In genomic region chr21:35206141-35207125, GRCh38 we compare ENCODE assay signal across 8 cellular contexts.
DNase-seq lines count a peak whose midpoint lies in the region; ATAC-seq, FAIRE-seq and TF ChIP-seq lines count a peak whose summit lies in the region.

No MANE protein-coding gene starts in this region.

- H2AFZ ChIP-seq in IMR-90 (replicated peaks; ENCODE audit: low read length, poor library complexity), result peak overlapping the region; percentile 83

- H2AK5ac ChIP-seq in IMR-90 (ENCODE audit: low read depth, low read length), result peak overlapping the region; percentile 99

- no peaks in the 10 kb centered on the region for H3K36me3 ChIP-seq in IMR-90 (ENCODE audit: control insufficient read depth, insufficient read depth, low read length)

- H3K9ac ChIP-seq in IMR-90 (ENCODE audit: low read depth, low read length), result peak overlapping the region; percentile 50

- peak overlapping the region; percentile 97; the same call in 2 of the 3 replicates for H2BK15ac ChIP-seq in IMR-90 (ENCODE audit: low read depth, low read length)

- TF ChIP-seq RAD21 in IMR-90 (IDR thresholded peaks at IDR 0.05; ENCODE audit: low read length), result no peak

- 50% methylated on average over 2 of the region's 11 CpGs; no CpG with 5 or more reads in 1 of the 2 experiments for WGBS in IMR-90 (ENCODE audit: extremely low coverage in 2 of 2, insufficient read length in 1 of 2), 2 experiments

- H3K4ac ChIP-seq in IMR-90 (ENCODE audit: low read depth, low read length), result peak overlapping the region; percentile 94

- peak overlapping the region in 1 of 5 experiments; percentile 22 for H3K4me3 Mint-ChIP-seq in brain
- peak overlapping the region in 9 of 10 donors; percentile 19 to 92 (median 87) for H3K4me3 Mint-ChIP-seq in naive thymus-derived CD8-positive, alpha-beta T cell

- peaks cover 20% of the 10 kb centered on the region for H3K9me1 ChIP-seq in IMR-90 (ENCODE audit: insufficient read depth, low read length)

- H3K56ac ChIP-seq in IMR-90 (ENCODE audit: extremely low read depth, insufficient read depth, low read length), result peak overlapping the region; percentile 94; the same call in 1 of the 2 replicates

- FAIRE-seq in HTR-8/SVneo (lab: Jason Lieb, UNC), result no peak

- peaks cover 48% of the 10 kb centered on the region for H3K4me1 Mint-ChIP-seq in brain
- peaks cover 14 to 27% (median 25%) of the 10 kb centered on the region in 4 donors for H3K4me1 Mint-ChIP-seq in naive thymus-derived CD8-positive, alpha-beta T cell

- TF ChIP-seq CTCF in IMR-90 (conservative IDR thresholded peaks at IDR 0.05; ENCODE audit: low read depth, low read length) (no peak), brain (conservative IDR thresholded peaks at IDR 0.05) (no peak)

- TF ChIP-seq POLR2A in IMR-90 (IDR thresholded peaks at IDR 0.05; ENCODE audit: low read depth, low read length), result 0 out of 2 replicates have a peak, but pooled peaks have one; percentile 6

- peaks cover 0 to 7% (median 3%) of the 10 kb centered on the region in 5 experiments for H3K9me3 Mint-ChIP-seq in brain
- peaks cover 4 to 17% (median 15%) of the 10 kb centered on the region in 9 donors for H3K9me3 Mint-ChIP-seq in naive thymus-derived CD8-positive, alpha-beta T cell

- intact Hi-C loops in IMR-90 (cut with micrococcal nuclease), result loop anchor here (5.0 to 10.0 kb wide), 4 partner anchors 196 to 638 kb away; no protein-coding TSS in a partner anchor

- no peaks in the 10 kb centered on the region for H3K27me3 ChIP-seq in IMR-90 (ENCODE audit: control insufficient read depth, insufficient read depth, low read length)

- DNase-seq in DMS53 (lab: John Stamatoyannopoulos, UW) (peak; percentile 65), IMR-90 (peak; percentile 32), NCI-H1694 (lab: John Stamatoyannopoulos, UW) (no peak), HTR-8/SVneo (ENCODE audit: insufficient read length, low spot score) (no peak)
- no peak for DNase-seq in naive thymus-derived CD8-positive, alpha-beta T cell
- no peak for DNase-seq in stimulated activated CD8-positive, alpha-beta memory T cell treated with anti-CD3 and anti-CD28 coated beads, Interleukin-4, amount 100 ng/mL, for 48 hours

- H2AK9ac ChIP-seq in IMR-90 (replicated peaks; ENCODE audit: low read depth, low read length, poor library complexity), result peak overlapping the region; percentile 46

- peak overlapping the region; percentile 81 to 89 for H4K8ac ChIP-seq in IMR-90 (ENCODE audit: low read depth in 2 of 2, low read length in 2 of 2)

- H2BK120ac ChIP-seq in IMR-90 (ENCODE audit: low read depth, low read length), result peak overlapping the region; percentile 96

- no peaks in the 10 kb centered on the region for H3K9me3 ChIP-seq in IMR-90 (ENCODE audit: control insufficient read depth, insufficient read depth, low read length)

- CTCF ChIA-PET in IMR-90 (lab: Yijun Ruan, JAX), result interaction anchor here (1.1 to 1.2 kb wide), 2 partner anchors 50 to 156 kb away, joined by 3 to 4 read pairs; no protein-coding TSS in a partner anchor

- peaks cover 41% of the 10 kb centered on the region for H3K4me1 ChIP-seq in IMR-90 (ENCODE audit: control insufficient read depth, insufficient read depth, low read length)

- H3K4me2 ChIP-seq in IMR-90 (ENCODE audit: low read depth, low read length), result peak overlapping the region; percentile 36

- no TSS peak for BruUV-seq in IMR-90 (replicated peaks; lab: Mats Ljungman, UMichigan)

- H3K23ac ChIP-seq in IMR-90 (ENCODE audit: low read depth, low read length), result peak overlapping the region; percentile 96

- peaks cover 0 to 16% of the 10 kb centered on the region in 2 experiments; a peak in 2 of 4 replicates for H3K79me1 ChIP-seq in IMR-90 (ENCODE audit: low read depth in 1 of 2, low read length in 2 of 2)

- dilution Hi-C loops in IMR-90 (cut with HindIII; ENCODE audit: low sequenced_read_pairs, unreplicated experiment), result no loop called here

- peak overlapping the region; percentile 84 for H3K14ac ChIP-seq in IMR-90 (replicated peaks; ENCODE audit: low read depth, low read length)

- H3K27ac Mint-ChIP-seq in brain, result peak overlapping the region in 3 of 5 experiments; percentile 31 to 97 (median 70)
- H3K27ac Mint-ChIP-seq in naive thymus-derived CD8-positive, alpha-beta T cell, result peak overlapping the region in 7 of 10 donors; percentile 3 to 81 (median 55)

- H3K4me3 ChIP-seq in IMR-90 (ENCODE audit: insufficient read depth, low read depth, low read length), result no peak overlapping the region

- no peaks in the 10 kb centered on the region for H4K20me1 ChIP-seq in IMR-90 (ENCODE audit: insufficient read depth, low read length)

- peak overlapping the region; percentile 94 for H2BK20ac ChIP-seq in IMR-90 (ENCODE audit: low read depth, low read length)

- in situ Hi-C loops in IMR-90 (cut with MboI; ENCODE audit: low sequenced_read_pairs), result loop anchor here (5.0 kb wide), 1 partner anchor 319 kb away; no protein-coding TSS in a partner anchor

- POLR2A ChIA-PET in IMR-90 (lab: Charles Lee; ENCODE audit: unreplicated experiment), result no interaction called here
- POLR2A ChIA-PET in naive thymus-derived CD8-positive, alpha-beta T cell (lab: Charles Lee), result no interaction called here

- peak overlapping the region; percentile 80 for H3K18ac ChIP-seq in IMR-90 (ENCODE audit: low read depth, low read length)

- peak overlapping the region; percentile 76 for H4K5ac ChIP-seq in IMR-90 (ENCODE audit: low read depth, low read length)

- ATAC-seq in IMR-90 (ENCODE audit: low read depth), result no peak
- no peak for ATAC-seq in naive thymus-derived CD8-positive, alpha-beta T cell
- ATAC-seq in GM19328 (IDR thresholded peaks at IDR 0.05; ENCODE audit: unreplicated experiment), result no peak

- H3K27ac ChIP-seq in IMR-90 (ENCODE audit: insufficient read depth, low read length), result peak overlapping the region; percentile 91

- no peaks in the 10 kb centered on the region for H3K36me3 Mint-ChIP-seq in brain
- H3K36me3 Mint-ChIP-seq in naive thymus-derived CD8-positive, alpha-beta T cell, result peaks cover 0 to 14% (median 0%) of the 10 kb centered on the region in 3 donors

- H2BK5ac ChIP-seq in IMR-90 (ENCODE audit: low read depth, low read length, poor library complexity, severe bottlenecking), result peak overlapping the region; percentile 92

- peaks cover 7% of the 10 kb centered on the region for H3K27me3 Mint-ChIP-seq in brain
- H3K27me3 Mint-ChIP-seq in naive thymus-derived CD8-positive, alpha-beta T cell, result peaks cover 0 to 4% (median 0%) of the 10 kb centered on the region in 5 donors

- H4K91ac ChIP-seq in IMR-90 (ENCODE audit: insufficient read depth, low read depth, low read length), result peak overlapping the region; percentile 96

TF ChIP-seq in IMR-90, 13 proteins besides CTCF, POLR2A, EP300 and RAD21:
- TF ChIP-seq RFX5 (IDR thresholded peaks at IDR 0.05; ENCODE audit: low read depth, low read length) (no peak), FOS (IDR thresholded peaks at IDR 0.05; ENCODE audit: low read depth, low read length) (no peak), CHD1 (IDR thresholded peaks at IDR 0.05; ENCODE audit: low read depth, low read length) (no peak), SMC3 (IDR thresholded peaks at IDR 0.05; ENCODE audit: low read depth, low read length) (no peak), MAFK (IDR thresholded peaks at IDR 0.05; ENCODE audit: low read depth, low read length) (no peak)
- TF ChIP-seq, protein P1, sequence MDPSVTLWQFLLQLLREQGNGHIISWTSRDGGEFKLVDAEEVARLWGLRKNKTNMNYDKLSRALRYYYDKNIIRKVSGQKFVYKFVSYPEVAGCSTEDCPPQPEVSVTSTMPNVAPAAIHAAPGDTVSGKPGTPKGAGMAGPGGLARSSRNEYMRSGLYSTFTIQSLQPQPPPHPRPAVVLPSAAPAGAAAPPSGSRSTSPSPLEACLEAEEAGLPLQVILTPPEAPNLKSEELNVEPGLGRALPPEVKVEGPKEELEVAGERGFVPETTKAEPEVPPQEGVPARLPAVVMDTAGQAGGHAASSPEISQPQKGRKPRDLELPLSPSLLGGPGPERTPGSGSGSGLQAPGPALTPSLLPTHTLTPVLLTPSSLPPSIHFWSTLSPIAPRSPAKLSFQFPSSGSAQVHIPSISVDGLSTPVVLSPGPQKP (IDR thresholded peaks at IDR 0.05; ENCODE audit: borderline replicate concordance, low read depth, low read length), result no peak

Comparison
In these comparisons a context has a peak if more than half of its experiments do, and no peak if none do; other contexts are left out.
1. DNase-seq: peak in DMS53 (single experiment) and IMR-90 (single experiment); none in naive thymus-derived CD8-positive, alpha-beta T cell (0 of 10), NCI-H1694 (single experiment), HTR-8/SVneo (single experiment) and stimulated activated CD8-positive, alpha-beta memory T cell treated with anti-CD3 and anti-CD28 coated beads, Interleukin-4, amount 100 ng/mL, for 48 hours (single experiment).